Comparison of ENCODE assay signal across 1 cellular context in the genomic region with DNA sequence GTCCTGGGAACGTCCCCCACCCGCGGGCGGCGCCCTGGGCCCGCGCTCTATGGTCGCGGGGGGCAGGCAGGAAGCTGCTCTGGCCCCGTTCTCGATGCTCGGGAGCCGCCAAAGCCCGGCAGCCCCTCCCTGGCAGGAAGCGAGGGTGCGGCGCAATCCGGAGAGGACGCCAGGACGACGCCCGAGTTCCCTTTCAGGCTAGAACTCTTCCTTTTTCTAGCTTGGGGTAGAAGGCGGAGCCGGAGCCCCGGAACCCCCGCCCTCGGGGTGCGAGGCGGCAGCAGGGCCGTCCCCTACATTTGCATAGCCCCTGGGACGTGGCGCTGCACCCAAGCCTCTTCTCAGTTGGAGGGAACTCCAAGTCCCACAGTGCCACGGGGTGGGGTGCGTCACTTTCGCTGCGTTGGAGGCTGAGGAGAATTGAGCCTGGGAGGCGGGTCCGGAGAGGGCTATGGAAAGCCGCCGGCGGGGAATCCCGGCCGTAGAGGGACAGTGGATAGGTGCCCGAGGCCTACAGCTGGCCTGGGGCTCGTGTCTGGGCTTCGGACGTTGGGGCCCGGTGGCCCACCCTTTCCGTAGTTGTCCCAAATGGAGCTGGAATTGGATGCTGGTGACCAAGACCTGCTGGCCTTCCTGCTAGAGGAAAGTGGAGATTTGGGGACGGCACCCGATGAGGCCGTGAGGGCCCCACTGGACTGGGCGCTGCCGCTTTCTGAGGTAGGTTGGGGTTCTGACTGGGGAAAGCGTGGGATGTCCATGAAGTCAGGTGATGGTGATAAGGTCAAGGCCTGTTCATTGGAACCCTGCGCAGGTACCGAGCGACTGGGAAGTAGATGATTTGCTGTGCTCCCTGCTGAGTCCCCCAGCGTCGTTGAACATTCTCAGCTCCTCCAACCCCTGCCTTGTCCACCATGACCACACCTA.
TF ChIP-seq lines count a peak whose summit lies in the region.

A gene with protein sequence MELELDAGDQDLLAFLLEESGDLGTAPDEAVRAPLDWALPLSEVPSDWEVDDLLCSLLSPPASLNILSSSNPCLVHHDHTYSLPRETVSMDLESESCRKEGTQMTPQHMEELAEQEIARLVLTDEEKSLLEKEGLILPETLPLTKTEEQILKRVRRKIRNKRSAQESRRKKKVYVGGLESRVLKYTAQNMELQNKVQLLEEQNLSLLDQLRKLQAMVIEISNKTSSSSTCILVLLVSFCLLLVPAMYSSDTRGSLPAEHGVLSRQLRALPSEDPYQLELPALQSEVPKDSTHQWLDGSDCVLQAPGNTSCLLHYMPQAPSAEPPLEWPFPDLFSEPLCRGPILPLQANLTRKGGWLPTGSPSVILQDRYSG (plus strand): TSS at position 482 of the 924 bp plus-strand sequence. CDS start 107 bp downstream, at position 589.
A gene with protein sequence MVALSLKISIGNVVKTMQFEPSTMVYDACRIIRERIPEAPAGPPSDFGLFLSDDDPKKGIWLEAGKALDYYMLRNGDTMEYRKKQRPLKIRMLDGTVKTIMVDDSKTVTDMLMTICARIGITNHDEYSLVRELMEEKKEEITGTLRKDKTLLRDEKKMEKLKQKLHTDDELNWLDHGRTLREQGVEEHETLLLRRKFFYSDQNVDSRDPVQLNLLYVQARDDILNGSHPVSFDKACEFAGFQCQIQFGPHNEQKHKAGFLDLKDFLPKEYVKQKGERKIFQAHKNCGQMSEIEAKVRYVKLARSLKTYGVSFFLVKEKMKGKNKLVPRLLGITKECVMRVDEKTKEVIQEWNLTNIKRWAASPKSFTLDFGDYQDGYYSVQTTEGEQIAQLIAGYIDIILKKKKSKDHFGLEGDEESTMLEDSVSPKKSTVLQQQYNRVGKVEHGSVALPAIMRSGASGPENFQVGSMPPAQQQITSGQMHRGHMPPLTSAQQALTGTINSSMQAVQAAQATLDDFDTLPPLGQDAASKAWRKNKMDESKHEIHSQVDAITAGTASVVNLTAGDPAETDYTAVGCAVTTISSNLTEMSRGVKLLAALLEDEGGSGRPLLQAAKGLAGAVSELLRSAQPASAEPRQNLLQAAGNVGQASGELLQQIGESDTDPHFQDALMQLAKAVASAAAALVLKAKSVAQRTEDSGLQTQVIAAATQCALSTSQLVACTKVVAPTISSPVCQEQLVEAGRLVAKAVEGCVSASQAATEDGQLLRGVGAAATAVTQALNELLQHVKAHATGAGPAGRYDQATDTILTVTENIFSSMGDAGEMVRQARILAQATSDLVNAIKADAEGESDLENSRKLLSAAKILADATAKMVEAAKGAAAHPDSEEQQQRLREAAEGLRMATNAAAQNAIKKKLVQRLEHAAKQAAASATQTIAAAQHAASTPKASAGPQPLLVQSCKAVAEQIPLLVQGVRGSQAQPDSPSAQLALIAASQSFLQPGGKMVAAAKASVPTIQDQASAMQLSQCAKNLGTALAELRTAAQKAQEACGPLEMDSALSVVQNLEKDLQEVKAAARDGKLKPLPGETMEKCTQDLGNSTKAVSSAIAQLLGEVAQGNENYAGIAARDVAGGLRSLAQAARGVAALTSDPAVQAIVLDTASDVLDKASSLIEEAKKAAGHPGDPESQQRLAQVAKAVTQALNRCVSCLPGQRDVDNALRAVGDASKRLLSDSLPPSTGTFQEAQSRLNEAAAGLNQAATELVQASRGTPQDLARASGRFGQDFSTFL (N-terminal part only) (minus strand): TSS at position 11 of the 924 bp plus-strand sequence. CDS start 6,501 bp downstream, outside the sequence.

TF ChIP-seq in HepG2, 621 proteins besides CTCF, POLR2A, EP300 and RAD21 (continued from another document and continues in another):
- TF ChIP-seq, protein P1, sequence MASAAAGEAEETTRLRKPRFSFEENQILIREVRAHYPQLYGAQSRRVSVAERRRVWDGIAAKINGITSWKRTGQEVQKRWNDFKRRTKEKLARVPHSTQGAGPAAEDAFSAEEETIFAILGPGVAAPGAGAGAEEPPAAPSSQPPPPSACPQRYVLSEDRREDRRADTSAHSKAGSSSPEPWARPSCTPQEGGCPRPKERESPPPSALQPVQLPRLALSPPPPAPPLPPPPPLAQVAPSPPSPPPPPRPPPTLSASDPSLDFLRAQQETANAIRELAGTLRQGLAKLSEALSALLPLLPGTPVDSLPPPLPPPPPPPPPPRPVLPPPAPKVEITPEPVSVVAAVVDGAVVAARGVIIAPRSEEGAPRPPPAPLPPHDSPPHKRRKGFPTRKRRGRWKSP (CRISPR knock-in tag; IDR thresholded peaks at IDR 0.05) = peak; percentile 72; the same call in 1 of the 2 replicates
- TF ChIP-seq, protein P2, sequence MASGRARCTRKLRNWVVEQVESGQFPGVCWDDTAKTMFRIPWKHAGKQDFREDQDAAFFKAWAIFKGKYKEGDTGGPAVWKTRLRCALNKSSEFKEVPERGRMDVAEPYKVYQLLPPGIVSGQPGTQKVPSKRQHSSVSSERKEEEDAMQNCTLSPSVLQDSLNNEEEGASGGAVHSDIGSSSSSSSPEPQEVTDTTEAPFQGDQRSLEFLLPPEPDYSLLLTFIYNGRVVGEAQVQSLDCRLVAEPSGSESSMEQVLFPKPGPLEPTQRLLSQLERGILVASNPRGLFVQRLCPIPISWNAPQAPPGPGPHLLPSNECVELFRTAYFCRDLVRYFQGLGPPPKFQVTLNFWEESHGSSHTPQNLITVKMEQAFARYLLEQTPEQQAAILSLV (CRISPR knock-in tag; IDR thresholded peaks at IDR 0.05; ENCODE audit: borderline replicate concordance) = peak; percentile 50; the same call in 1 of the 2 replicates
- TF ChIP-seq DNMT3B (CRISPR knock-in tag; conservative IDR thresholded peaks at IDR 0.05) (peak; percentile 49; the same call in 1 of the 2 replicates), TSC22D2 (CRISPR knock-in tag; IDR thresholded peaks at IDR 0.05; ENCODE audit: borderline replicate concordance) (no peak), SOX13 (IDR thresholded peaks at IDR 0.05) (no peak), SOX13 (CRISPR knock-in tag; conservative IDR thresholded peaks at IDR 0.05 in 1 of 2, IDR thresholded peaks at IDR 0.05 in 1 of 2) (peak in 1 of 2 experiments; percentile 28; a peak in 2 of 4 replicates), ARNTL (CRISPR knock-in tag; IDR thresholded peaks at IDR 0.05) (0 out of 2 replicates have a peak, but pooled peaks have one; percentile 23), ZNF44 (CRISPR knock-in tag; IDR thresholded peaks at IDR 0.05) (peak; percentile 62; the same call in 1 of the 2 replicates), ZKSCAN5 (CRISPR knock-in tag; IDR thresholded peaks at IDR 0.05) (no peak), BORCS8-MEF2B (CRISPR knock-in tag; IDR thresholded peaks at IDR 0.05) (peak; percentile 80; the same call in 1 of the 2 replicates), TOE1 (CRISPR knock-in tag; IDR thresholded peaks at IDR 0.05) (no peak), NAIF1 (CRISPR knock-in tag; IDR thresholded peaks at IDR 0.05; ENCODE audit: borderline replicate concordance) (0 out of 2 replicates have a peak, but pooled peaks have one; percentile 85), ZNF33A (CRISPR knock-in tag; IDR thresholded peaks at IDR 0.05; ENCODE audit: borderline replicate concordance) (peak; percentile 81; the same call in 1 of the 2 replicates), TEAD2 (CRISPR knock-in tag; IDR thresholded peaks at IDR 0.05) (0 out of 2 replicates have a peak, but pooled peaks have one; percentile 5), PHF20 (CRISPR knock-in tag; IDR thresholded peaks at IDR 0.05) (peak; percentile 89), KDM4B (CRISPR knock-in tag; IDR thresholded peaks at IDR 0.05) (peak; percentile 78; the same call in 1 of the 2 replicates), CEBPG (CRISPR knock-in tag; IDR thresholded peaks at IDR 0.05) (peak; percentile 57; the same call in 1 of the 2 replicates), ZNF567 (CRISPR knock-in tag; IDR thresholded peaks at IDR 0.05; ENCODE audit: borderline replicate concordance) (peak; percentile 70; the same call in 1 of the 2 replicates), SMYD3 (CRISPR knock-in tag; IDR thresholded peaks at IDR 0.05) (0 out of 2 replicates have a peak, but pooled peaks have one; percentile 28), ZNF839 (CRISPR knock-in tag; IDR thresholded peaks at IDR 0.05; ENCODE audit: borderline replicate concordance) (0 out of 2 replicates have a peak, but pooled peaks have one; percentile 58), NFIC (IDR thresholded peaks at IDR 0.05; ENCODE audit: low read length) (no peak), EED (CRISPR knock-in tag; IDR thresholded peaks at IDR 0.05) (peak; percentile 80; the same call in 1 of the 2 replicates)
- TF ChIP-seq, protein P3, sequence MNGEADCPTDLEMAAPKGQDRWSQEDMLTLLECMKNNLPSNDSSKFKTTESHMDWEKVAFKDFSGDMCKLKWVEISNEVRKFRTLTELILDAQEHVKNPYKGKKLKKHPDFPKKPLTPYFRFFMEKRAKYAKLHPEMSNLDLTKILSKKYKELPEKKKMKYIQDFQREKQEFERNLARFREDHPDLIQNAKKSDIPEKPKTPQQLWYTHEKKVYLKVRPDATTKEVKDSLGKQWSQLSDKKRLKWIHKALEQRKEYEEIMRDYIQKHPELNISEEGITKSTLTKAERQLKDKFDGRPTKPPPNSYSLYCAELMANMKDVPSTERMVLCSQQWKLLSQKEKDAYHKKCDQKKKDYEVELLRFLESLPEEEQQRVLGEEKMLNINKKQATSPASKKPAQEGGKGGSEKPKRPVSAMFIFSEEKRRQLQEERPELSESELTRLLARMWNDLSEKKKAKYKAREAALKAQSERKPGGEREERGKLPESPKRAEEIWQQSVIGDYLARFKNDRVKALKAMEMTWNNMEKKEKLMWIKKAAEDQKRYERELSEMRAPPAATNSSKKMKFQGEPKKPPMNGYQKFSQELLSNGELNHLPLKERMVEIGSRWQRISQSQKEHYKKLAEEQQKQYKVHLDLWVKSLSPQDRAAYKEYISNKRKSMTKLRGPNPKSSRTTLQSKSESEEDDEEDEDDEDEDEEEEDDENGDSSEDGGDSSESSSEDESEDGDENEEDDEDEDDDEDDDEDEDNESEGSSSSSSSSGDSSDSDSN (CRISPR knock-in tag; IDR thresholded peaks at IDR 0.05) = peak; percentile 92
- TF ChIP-seq, protein P4, sequence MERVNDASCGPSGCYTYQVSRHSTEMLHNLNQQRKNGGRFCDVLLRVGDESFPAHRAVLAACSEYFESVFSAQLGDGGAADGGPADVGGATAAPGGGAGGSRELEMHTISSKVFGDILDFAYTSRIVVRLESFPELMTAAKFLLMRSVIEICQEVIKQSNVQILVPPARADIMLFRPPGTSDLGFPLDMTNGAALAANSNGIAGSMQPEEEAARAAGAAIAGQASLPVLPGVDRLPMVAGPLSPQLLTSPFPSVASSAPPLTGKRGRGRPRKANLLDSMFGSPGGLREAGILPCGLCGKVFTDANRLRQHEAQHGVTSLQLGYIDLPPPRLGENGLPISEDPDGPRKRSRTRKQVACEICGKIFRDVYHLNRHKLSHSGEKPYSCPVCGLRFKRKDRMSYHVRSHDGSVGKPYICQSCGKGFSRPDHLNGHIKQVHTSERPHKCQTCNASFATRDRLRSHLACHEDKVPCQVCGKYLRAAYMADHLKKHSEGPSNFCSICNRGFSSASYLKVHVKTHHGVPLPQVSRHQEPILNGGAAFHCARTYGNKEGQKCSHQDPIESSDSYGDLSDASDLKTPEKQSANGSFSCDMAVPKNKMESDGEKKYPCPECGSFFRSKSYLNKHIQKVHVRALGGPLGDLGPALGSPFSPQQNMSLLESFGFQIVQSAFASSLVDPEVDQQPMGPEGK (CRISPR knock-in tag; IDR thresholded peaks at IDR 0.05) = peak; percentile 91
- TF ChIP-seq, protein P5, sequence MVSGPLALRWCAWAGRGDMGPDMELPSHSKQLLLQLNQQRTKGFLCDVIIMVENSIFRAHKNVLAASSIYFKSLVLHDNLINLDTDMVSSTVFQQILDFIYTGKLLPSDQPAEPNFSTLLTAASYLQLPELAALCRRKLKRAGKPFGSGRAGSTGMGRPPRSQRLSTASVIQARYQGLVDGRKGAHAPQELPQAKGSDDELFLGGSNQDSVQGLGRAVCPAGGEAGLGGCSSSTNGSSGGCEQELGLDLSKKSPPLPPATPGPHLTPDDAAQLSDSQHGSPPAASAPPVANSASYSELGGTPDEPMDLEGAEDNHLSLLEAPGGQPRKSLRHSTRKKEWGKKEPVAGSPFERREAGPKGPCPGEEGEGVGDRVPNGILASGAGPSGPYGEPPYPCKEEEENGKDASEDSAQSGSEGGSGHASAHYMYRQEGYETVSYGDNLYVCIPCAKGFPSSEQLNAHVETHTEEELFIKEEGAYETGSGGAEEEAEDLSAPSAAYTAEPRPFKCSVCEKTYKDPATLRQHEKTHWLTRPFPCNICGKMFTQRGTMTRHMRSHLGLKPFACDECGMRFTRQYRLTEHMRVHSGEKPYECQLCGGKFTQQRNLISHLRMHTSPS (CRISPR knock-in tag; IDR thresholded peaks at IDR 0.05; ENCODE audit: low read depth) = peak; percentile 37; the same call in 1 of the 2 replicates
- TF ChIP-seq, protein P6, sequence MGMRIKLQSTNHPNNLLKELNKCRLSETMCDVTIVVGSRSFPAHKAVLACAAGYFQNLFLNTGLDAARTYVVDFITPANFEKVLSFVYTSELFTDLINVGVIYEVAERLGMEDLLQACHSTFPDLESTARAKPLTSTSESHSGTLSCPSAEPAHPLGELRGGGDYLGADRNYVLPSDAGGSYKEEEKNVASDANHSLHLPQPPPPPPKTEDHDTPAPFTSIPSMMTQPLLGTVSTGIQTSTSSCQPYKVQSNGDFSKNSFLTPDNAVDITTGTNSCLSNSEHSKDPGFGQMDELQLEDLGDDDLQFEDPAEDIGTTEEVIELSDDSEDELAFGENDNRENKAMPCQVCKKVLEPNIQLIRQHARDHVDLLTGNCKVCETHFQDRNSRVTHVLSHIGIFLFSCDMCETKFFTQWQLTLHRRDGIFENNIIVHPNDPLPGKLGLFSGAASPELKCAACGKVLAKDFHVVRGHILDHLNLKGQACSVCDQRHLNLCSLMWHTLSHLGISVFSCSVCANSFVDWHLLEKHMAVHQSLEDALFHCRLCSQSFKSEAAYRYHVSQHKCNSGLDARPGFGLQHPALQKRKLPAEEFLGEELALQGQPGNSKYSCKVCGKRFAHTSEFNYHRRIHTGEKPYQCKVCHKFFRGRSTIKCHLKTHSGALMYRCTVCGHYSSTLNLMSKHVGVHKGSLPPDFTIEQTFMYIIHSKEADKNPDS (CRISPR knock-in tag; IDR thresholded peaks at IDR 0.05) = 0 out of 2 replicates have a peak, but pooled peaks have one; percentile 42
- TF ChIP-seq, protein P7, sequence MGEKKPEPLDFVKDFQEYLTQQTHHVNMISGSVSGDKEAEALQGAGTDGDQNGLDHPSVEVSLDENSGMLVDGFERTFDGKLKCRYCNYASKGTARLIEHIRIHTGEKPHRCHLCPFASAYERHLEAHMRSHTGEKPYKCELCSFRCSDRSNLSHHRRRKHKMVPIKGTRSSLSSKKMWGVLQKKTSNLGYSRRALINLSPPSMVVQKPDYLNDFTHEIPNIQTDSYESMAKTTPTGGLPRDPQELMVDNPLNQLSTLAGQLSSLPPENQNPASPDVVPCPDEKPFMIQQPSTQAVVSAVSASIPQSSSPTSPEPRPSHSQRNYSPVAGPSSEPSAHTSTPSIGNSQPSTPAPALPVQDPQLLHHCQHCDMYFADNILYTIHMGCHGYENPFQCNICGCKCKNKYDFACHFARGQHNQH (CRISPR knock-in tag; IDR thresholded peaks at IDR 0.05) = peak; percentile 86; the same call in 1 of the 2 replicates
- TF ChIP-seq, protein P8, sequence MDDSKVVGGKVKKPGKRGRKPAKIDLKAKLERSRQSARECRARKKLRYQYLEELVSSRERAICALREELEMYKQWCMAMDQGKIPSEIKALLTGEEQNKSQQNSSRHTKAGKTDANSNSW (CRISPR knock-in tag; IDR thresholded peaks at IDR 0.05; ENCODE audit: borderline replicate concordance) = 0 out of 2 replicates have a peak, but pooled peaks have one; percentile 31
